In genomic region chr3:30719536-30719935, GRCh38 we compare ENCODE assay signal across 2 cellular contexts.
TF ChIP-seq lines count a peak whose summit lies in the region.

No MANE protein-coding gene starts in this region.

TF ChIP-seq in A549, 52 proteins besides CTCF, POLR2A, EP300 and RAD21:
- TF ChIP-seq USF2 (IDR thresholded peaks at IDR 0.05) = no peak
- no peak for TF ChIP-seq RARB (CRISPR knock-in tag; IDR thresholded peaks at IDR 0.05)
- TF ChIP-seq ATOH8 (CRISPR knock-in tag; IDR thresholded peaks at IDR 0.05; ENCODE audit: low read depth) = no peak
- no peak for TF ChIP-seq HOXB5 (CRISPR knock-in tag; IDR thresholded peaks at IDR 0.05)
- no peak for TF ChIP-seq JUN (IDR thresholded peaks at IDR 0.05)
- TF ChIP-seq KDM1A (IDR thresholded peaks at IDR 0.05; ENCODE audit: low read depth) = no peak
- no peak for TF ChIP-seq PHF8 (IDR thresholded peaks at IDR 0.05; ENCODE audit: borderline replicate concordance, low read depth)
- no peak for TF ChIP-seq NR3C1 (IDR thresholded peaks at IDR 0.05)
- TF ChIP-seq SREBF2 (IDR thresholded peaks at IDR 0.05) = no peak
- TF ChIP-seq RNF2 (IDR thresholded peaks at IDR 0.05; ENCODE audit: borderline replicate concordance, low read depth) = no peak
- no peak for TF ChIP-seq JUNB (IDR thresholded peaks at IDR 0.05)
- TF ChIP-seq ZC3H11A (IDR thresholded peaks at IDR 0.05) = no peak
- no peak for TF ChIP-seq REST (IDR thresholded peaks at IDR 0.05)
- TF ChIP-seq ELK1 (IDR thresholded peaks at IDR 0.05; ENCODE audit: low read depth, low read length) = no peak
- TF ChIP-seq KDM5A (IDR thresholded peaks at IDR 0.05) = no peak
- TF ChIP-seq FOSL2 (IDR thresholded peaks at IDR 0.05) = no peak
- TF ChIP-seq FOSL2 (CRISPR knock-in tag; IDR thresholded peaks at IDR 0.05) = no peak
- TF ChIP-seq SMC3 (IDR thresholded peaks at IDR 0.05) = no peak
- no peak for TF ChIP-seq MYC (IDR thresholded peaks at IDR 0.05; ENCODE audit: borderline replicate concordance, low read length)
- TF ChIP-seq NPAS2 (CRISPR knock-in tag; IDR thresholded peaks at IDR 0.05; ENCODE audit: borderline replicate concordance) = no peak
- TF ChIP-seq CBX2 (IDR thresholded peaks at IDR 0.05; ENCODE audit: borderline replicate concordance, low read depth) = no peak

TF ChIP-seq in IMR-90, 13 proteins besides CTCF, POLR2A, EP300 and RAD21:
- no peak for TF ChIP-seq CEBPB (IDR thresholded peaks at IDR 0.05; ENCODE audit: low read depth, low read length)
- TF ChIP-seq RCOR1 (IDR thresholded peaks at IDR 0.05; ENCODE audit: insufficient replicate concordance, low read length) = no peak
- TF ChIP-seq BHLHE40 (IDR thresholded peaks at IDR 0.05; ENCODE audit: low read depth, low read length) = no peak
- TF ChIP-seq FOS (IDR thresholded peaks at IDR 0.05; ENCODE audit: low read depth, low read length) = no peak
- TF ChIP-seq RFX5 (IDR thresholded peaks at IDR 0.05; ENCODE audit: low read depth, low read length) = no peak
- TF ChIP-seq MAZ (IDR thresholded peaks at IDR 0.05; ENCODE audit: borderline replicate concordance, low read depth, low read length) = no peak
- TF ChIP-seq MAFK (IDR thresholded peaks at IDR 0.05; ENCODE audit: low read depth, low read length) = no peak
- no peak for TF ChIP-seq NFE2L2 (IDR thresholded peaks at IDR 0.05; ENCODE audit: low read depth, low read length)
- TF ChIP-seq MXI1 (IDR thresholded peaks at IDR 0.05; ENCODE audit: borderline replicate concordance, low read depth, low read length) = no peak
- TF ChIP-seq USF2 (IDR thresholded peaks at IDR 0.05; ENCODE audit: low read depth, low read length) = no peak
- no peak for TF ChIP-seq SMC3 (IDR thresholded peaks at IDR 0.05; ENCODE audit: low read depth, low read length)
- no peak for TF ChIP-seq ELK1 (IDR thresholded peaks at IDR 0.05; ENCODE audit: borderline replicate concordance, low read depth, low read length)
- no peak for TF ChIP-seq CHD1 (IDR thresholded peaks at IDR 0.05; ENCODE audit: low read depth, low read length)
